20 cellular contexts compared by ENCODE assay signal in the genomic region with DNA sequence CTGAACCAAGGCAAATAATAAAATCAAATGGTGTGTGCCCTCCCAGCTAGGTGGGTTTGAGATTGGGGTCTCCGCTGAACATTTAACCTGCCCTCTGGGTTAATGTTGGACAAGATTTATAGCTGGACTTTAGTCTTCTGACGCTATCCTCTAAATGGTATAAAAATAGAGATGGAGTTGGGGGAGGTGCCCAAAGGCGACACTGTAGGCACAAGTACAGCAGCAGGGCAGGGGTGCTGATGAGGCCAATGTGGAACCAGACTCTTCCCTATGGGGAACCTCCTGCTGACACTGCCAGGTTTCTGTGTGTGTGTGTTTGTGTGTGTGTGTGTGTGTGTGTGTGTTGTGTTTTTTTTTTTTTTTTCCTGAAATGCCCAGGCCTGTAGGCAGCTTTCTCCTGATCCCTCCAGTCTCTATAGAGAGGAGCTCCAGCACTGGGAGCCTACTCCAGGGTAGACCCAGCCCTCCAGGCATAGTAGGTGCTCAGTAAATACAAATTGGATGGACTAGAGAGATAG. TPM values are rescaled to one million over a fixed set of nuclear protein-coding genes. Genes with fewer than 3 reads are reported as not detected.
DNase-seq lines count a peak whose midpoint lies in the region; ATAC-seq, FAIRE-seq and TF ChIP-seq lines count a peak whose summit lies in the region.
"Had no signal": no experiment of that assay in that cellular context is flagged by ENCODE, and none has a peak within 500 bp of the region (broad histone marks: within the 10 kb centered on the region; RNA-seq: fewer than 3 reads in every experiment).

No MANE protein-coding gene starts in this region.

- peak overlapping the region; percentile 90 for H2BK120ac ChIP-seq in H1 (replicated peaks; ENCODE audit: low read depth, low read length)

- TF ChIP-seq POLR2A in H1 (IDR thresholded peaks at IDR 0.05; ENCODE audit: control extremely low read depth in 1 of 2, low read depth in 2 of 2, low read length in 2 of 2) (no peak), uterus (IDR thresholded peaks at IDR 0.05) (no peak)

- no peaks in the 10 kb centered on the region for H3K79me2 ChIP-seq in H1 (ENCODE audit: control insufficient read depth in 1 of 2, insufficient read depth in 2 of 2, low read length in 2 of 2)

- H3K4me2 ChIP-seq in H1 (ENCODE audit: insufficient read depth in 1 of 2, low read depth in 2 of 2, low read length in 2 of 2): peak overlapping the region in 1 of 2 experiments; percentile 77; a peak in 1 of 4 replicates

- no peak overlapping the region for H3K14ac ChIP-seq in H1 (ENCODE audit: insufficient read length)

- ATAC-seq in heart right ventricle (no peak), left ventricle myocardium superior (no peak), HG03342 (IDR thresholded peaks at IDR 0.05; ENCODE audit: unreplicated experiment) (no peak), HG03442 (IDR thresholded peaks at IDR 0.05; ENCODE audit: unreplicated experiment) (no peak)
- ATAC-seq: stimulated activated memory B cell treated with anti-CD40 and anti-IgM and Interleukin-4, amounts not matched to agents 10 μg/mL and 1 μg/mL and 100 μg/mL, for 72 hours had no signal

- H3K79me1 ChIP-seq in H1 (ENCODE audit: low read depth, low read length): no peaks in the 10 kb centered on the region; the same call in 1 of the 2 replicates

- peak overlapping the region; percentile 100 for H2AK5ac ChIP-seq in H1 (ENCODE audit: low read depth, low read length)

- intact Hi-C loops in heart right ventricle (cut with DNase I) (loop anchor here in 2 of 10 donors (5.0 kb wide), 2 partner anchors 37 to 78 kb away; a partner anchor contains a TSS), left ventricle myocardium superior (cut with micrococcal nuclease) (no loop called here), uterus (cut with DNase I; ENCODE audit: low total_unique reads) (no loop called here)

- no peak for TF ChIP-seq EP300 in H1 (IDR thresholded peaks at IDR 0.05; ENCODE audit: borderline replicate concordance in 1 of 2, low read depth in 2 of 2, low read length in 2 of 2)

- H3K4me3 ChIP-seq in heart right ventricle (no peak overlapping the region), H1 (ENCODE audit: extremely low read depth in 1 of 4, insufficient read depth in 2 of 4, low read depth in 3 of 4, low read length in 4 of 4) (no peak overlapping the region; a peak in 1 of 8 replicates), muscle layer of duodenum (ENCODE audit: low read depth in 1 of 2, low read length in 2 of 2) (no peak overlapping the region), uterus (no peak overlapping the region)
- H3K4me3 ChIP-seq: adrenal gland had no signal

- H2BK15ac ChIP-seq in H1 (ENCODE audit: low read length): no peak overlapping the region

- H3K9me3 ChIP-seq in heart right ventricle (no peaks in the 10 kb centered on the region), H1 (ENCODE audit: insufficient read depth in 2 of 2, low read depth in 1 of 2, low read length in 1 of 2) (no peaks in the 10 kb centered on the region), muscle layer of duodenum (ENCODE audit: control insufficient read depth in 1 of 2, low read length in 2 of 2) (no peaks in the 10 kb centered on the region), uterus (no peaks in the 10 kb centered on the region)
- H3K9me3 ChIP-seq: adrenal gland had no signal

- H3K27me3 ChIP-seq in heart right ventricle (peaks cover 0 to 19% (median 0%) of the 10 kb centered on the region in 7 donors), H1 (replicated peaks in 1 of 4; ENCODE audit: control insufficient read depth in 3 of 4, extremely low read depth in 1 of 4, insufficient read depth in 3 of 4, low read length in 3 of 4) (no peaks in the 10 kb centered on the region), muscle layer of duodenum (ENCODE audit: low read depth, low read length) (no peaks in the 10 kb centered on the region), uterus (no peaks in the 10 kb centered on the region)
- H3K27me3 ChIP-seq: adrenal gland had no signal

- peak overlapping the region; percentile 95 for H2BK20ac ChIP-seq in H1 (ENCODE audit: low read length)

- POLR2A ChIA-PET in H1 (lab: Charles Lee; ENCODE audit: partially characterized antibody): interaction anchor here (1.4 to 7.9 kb wide), 9 partner anchors 9 to 171 kb away, joined by 3 to 121 read pairs (median 21); a partner anchor contains a TSS

- no peak overlapping the region for H2AFZ ChIP-seq in H1 (ENCODE audit: low read length)

- TF ChIP-seq CTCF in heart right ventricle (IDR thresholded peaks at IDR 0.05): no peak
- TF ChIP-seq CTCF in H1 (IDR thresholded peaks at IDR 0.05; ENCODE audit: control extremely low read depth in 1 of 3, insufficient read depth in 1 of 3, low read depth in 1 of 3, low read length in 3 of 3): no peak
- no peak for TF ChIP-seq CTCF in uterus (IDR thresholded peaks at IDR 0.05)

- no peaks in the 10 kb centered on the region for H4K20me1 ChIP-seq in H1 (replicated peaks in 1 of 2; ENCODE audit: control insufficient read depth in 1 of 2, insufficient read depth in 2 of 2, low read length in 2 of 2)

- H3K4ac ChIP-seq in H1 (replicated peaks; ENCODE audit: insufficient read length, low read depth, low read length): peak overlapping the region; percentile 72

- H3K4me1 ChIP-seq in heart right ventricle (peaks cover 18 to 94% (median 68%) of the 10 kb centered on the region in 9 donors), H1 (replicated peaks in 1 of 4; ENCODE audit: control insufficient read depth in 3 of 4, insufficient read depth in 4 of 4, low read length in 3 of 4) (peaks cover 54 to 86% (median 70%) of the 10 kb centered on the region in 4 experiments), muscle layer of duodenum (ENCODE audit: control insufficient read depth in 1 of 2, insufficient read depth in 2 of 2, low read length in 2 of 2) (peaks cover 6% of the 10 kb centered on the region in 2 donors), uterus (peaks cover 0 to 17% of the 10 kb centered on the region in 2 donors)

- H3K23ac ChIP-seq in H1 (ENCODE audit: insufficient read length): no peak overlapping the region

- peak overlapping the region; percentile 41 to 90 (median 70) for H3K27ac ChIP-seq in heart right ventricle
- H3K27ac ChIP-seq in H1 (ENCODE audit: low read depth, low read length): peak overlapping the region; percentile 78
- peak overlapping the region; percentile 82 for H3K27ac ChIP-seq in muscle layer of duodenum (ENCODE audit: low read length)
- H3K27ac ChIP-seq in uterus: peak overlapping the region; percentile 60 to 70

- H3K23me2 ChIP-seq in H1 (ENCODE audit: low read depth, low read length): no peaks in the 10 kb centered on the region; the same call in 1 of the 2 replicates

- H4K5ac ChIP-seq in H1 (ENCODE audit: insufficient read length, low read depth, low read length): peak overlapping the region; percentile 64

- 63 to 75% methylated on average over 3 of the region's 3 CpGs for WGBS in heart right ventricle, 2 donors
- 74% methylated on average over 3 of the region's 3 CpGs; no CpG with 5 or more reads in 1 of the 2 experiments for WGBS in H1 (ENCODE audit: extremely low coverage in 1 of 2, insufficient coverage in 1 of 2, insufficient read length in 1 of 2, insufficient replicate concordance in 2 of 2, low coverage in 1 of 2, low lambda C conversion rate in 2 of 2, missing lambda C conversion rate in 1 of 2), 2 experiments

- H3K56ac ChIP-seq in H1 (replicated peaks; ENCODE audit: insufficient read length, low read depth, low read length): no peak overlapping the region

- TF ChIP-seq RAD21 in H1 (IDR thresholded peaks at IDR 0.05 in 1 of 2, conservative IDR thresholded peaks at IDR 0.05 in 1 of 2; ENCODE audit: low read depth in 2 of 2, low read length in 2 of 2): no peak

- peak overlapping the region; percentile 98 for H2BK12ac ChIP-seq in H1 (ENCODE audit: low read depth, low read length)

- no peak for FAIRE-seq in H1 (lab: Jason Lieb, UNC)
- FAIRE-seq: HTR-8/SVneo had no signal

- no peak for DNase-seq in heart right ventricle
- no peak for DNase-seq in left ventricle myocardium superior
- no peak for DNase-seq in H1 (ENCODE audit: low read depth in 1 of 2, low spot score in 2 of 2)
- no peak for DNase-seq in uterus
- DNase-seq in NCI-H345 treated with DMSO at 0.1 percent for 48 hours (lab: John Stamatoyannopoulos, UW; ENCODE audit: unreplicated experiment): no peak
- DNase-seq: activated CD4-positive, alpha-beta T cell treated with anti-CD3 and anti-CD28 coated beads for 1 hour; adrenal gland; CD4-positive, alpha-beta T cell; DMS79; effector CD4-positive, alpha-beta T cell; HCEC 1CT; NCI-H1694; NCI-H510A had no signal

- no peak overlapping the region for H4K8ac ChIP-seq in H1 (ENCODE audit: extremely low read depth, insufficient read depth, low read length)

- peak overlapping the region; percentile 91 for H4K91ac ChIP-seq in H1 (replicated peaks; ENCODE audit: insufficient read length, low read length)

- CTCF ChIA-PET in H1 (lab: Charles Lee; ENCODE audit: partially characterized antibody): interaction anchor here (0.7 to 17.3 kb wide), 12 partner anchors 10 to 171 kb away, joined by 3 to 273 read pairs (median 5); a partner anchor contains a TSS

- peak overlapping the region in 1 of 4 experiments; percentile 32; a peak in 3 of 7 replicates for H3K9ac ChIP-seq in H1 (replicated peaks in 1 of 4; ENCODE audit: extremely low read depth in 1 of 4, low read depth in 3 of 4, low read length in 3 of 4)

- peak overlapping the region; percentile 89 for H3K18ac ChIP-seq in H1 (ENCODE audit: extremely low read depth, low read length)

- H3K36me3 ChIP-seq in heart right ventricle (no peaks in the 10 kb centered on the region), H1 (ENCODE audit: control insufficient read depth in 2 of 4, insufficient read depth in 4 of 4, low read length in 3 of 4) (no peaks in the 10 kb centered on the region), muscle layer of duodenum (ENCODE audit: control insufficient read depth in 1 of 2, insufficient read depth in 2 of 2, low read length in 2 of 2) (no peaks in the 10 kb centered on the region), uterus (no peaks in the 10 kb centered on the region)
- H3K36me3 ChIP-seq: adrenal gland had no signal

- peak overlapping the region; percentile 94; the same call in 1 of the 2 replicates for H2BK5ac ChIP-seq in H1 (ENCODE audit: low read depth, low read length)

TF ChIP-seq in H1, 55 proteins besides CTCF, POLR2A, EP300 and RAD21 (continues in another document):
- TF ChIP-seq HDAC6 (IDR thresholded peaks at IDR 0.05; ENCODE audit: low read depth, low read length): no peak

RNA-seq across cellular contexts. Expression of a gene that starts 37.9 kb away (rescaled TPM):
- total RNA-seq in heart right ventricle (10 to 100 TPM in 9 of 10 donors, 1 to 10 TPM in 1; 8.4 to 45.8 (median 17.9) TPM), left ventricle myocardium superior (17.2 TPM), uterus (10 to 100 TPM; 29.2 to 46.7 (median 31.5) TPM)
- polyA plus RNA-seq in heart right ventricle (10 to 100 TPM; 16.2 to 21.6 TPM), H1 (2011; rRNA removed) (102 and 120 TPM in 2 replicates)
- total RNA-seq in H1 (2021; fragmentation: NEBNext Ultra II Directional; extraction: Animal tissue kit (Norgen Biotek cat#: 25700)): 101 and 106 TPM in 2 replicates
- polyA plus RNA-seq in H1 (2011; cell fraction: cytosol; rRNA removed): 88.6 TPM
- polyA plus RNA-seq in H1 (2011; cell fraction: nucleus; rRNA removed): 154 TPM
- 74.4 to 110 TPM (median 100 TPM) in 4 replicates for polyA plus RNA-seq in H1 (2012, experiment 1 of 2)
- polyA plus RNA-seq in H1 (2012, experiment 2 of 2): 97.8 TPM
- polyA plus RNA-seq in H1 (2013, experiment 1 of 2): 130 TPM
- polyA plus RNA-seq in H1 (2013, experiment 2 of 2): 120 TPM
- polyA minus RNA-seq in H1 (2011; rRNA and poly(A)+ RNA removed): 292 and 318 TPM in 2 replicates
- polyA minus RNA-seq in H1 (2011; cell fraction: cytosol; rRNA and poly(A)+ RNA removed): 143 TPM
- polyA minus RNA-seq in H1 (2011; cell fraction: nucleus; rRNA and poly(A)+ RNA removed): 96.9 TPM
- total RNA-seq: activated T-helper 2 cell treated with anti-CD3 and anti-CD28 coated beads, Interferon-gamma antibody, Interleukin-2, Interleukin-4, amounts not matched to agents 10 μg/mL and 5 μg/mL and 100 μg/mL, durations not matched to agents 14 hours and 24 hours and 36 hours; T-helper 2 cell treated with Interferon-gamma antibody and Interleukin-4, amounts not matched to agents 100 ng/mL and 5 ng/mL, for 36 hours had no signal
